In genomic region chr19:50422397-50423278, GRCh38 we compare ENCODE assay signal across 17 cellular contexts. TPM values are rescaled to one million over a fixed set of nuclear protein-coding genes. Genes with fewer than 3 reads are reported as not detected.
DNase-seq lines count a peak whose midpoint lies in the region; ATAC-seq, FAIRE-seq and TF ChIP-seq lines count a peak whose summit lies in the region.
"Had no signal": no experiment of that assay in that cellular context is flagged by ENCODE, and none has a peak within 500 bp of the region (broad histone marks: within the 10 kb centered on the region; RNA-seq: fewer than 3 reads in every experiment).

No MANE protein-coding gene starts in this region.

- no peak for ATAC-seq in HepG2
- ATAC-seq in right lobe of liver: no peak
- no peak for ATAC-seq in GM21576 (IDR thresholded peaks at IDR 0.05; ENCODE audit: unreplicated experiment)
- ATAC-seq: PC-3, T-cell had no signal

- BruUV-seq in HepG2 (replicated peaks; lab: Mats Ljungman, UMichigan) (no TSS peak), OCI-LY7 (replicated peaks; lab: Mats Ljungman, UMichigan) (no TSS peak)

- H3K79me2 ChIP-seq in HepG2 (ENCODE audit: insufficient read depth, low read length): no peaks in the 10 kb centered on the region
- H3K79me2 ChIP-seq in OCI-LY7 (ENCODE audit: insufficient read depth, low read depth, low read length): peaks cover 41% of the 10 kb centered on the region

- no peak for TF ChIP-seq POLR2A in HepG2 (IDR thresholded peaks at IDR 0.05; ENCODE audit: insufficient read depth in 1 of 2, low read depth in 2 of 2, low read length in 2 of 2)
- TF ChIP-seq POLR2A in right lobe of liver (IDR thresholded peaks at IDR 0.05): no peak

- no peak overlapping the region for H3K4me3 ChIP-seq in HepG2 (replicated peaks in 1 of 3; ENCODE audit: insufficient read depth in 1 of 3, low read depth in 2 of 3, low read length in 3 of 3)
- H3K4me3 ChIP-seq in right lobe of liver: no peak overlapping the region
- H3K4me3 ChIP-seq in OCI-LY7 (ENCODE audit: low read depth, low read length, poor library complexity, severe bottlenecking): peak overlapping the region; percentile 57

- in situ Hi-C loops in HepG2 (cut with HindIII; ENCODE audit: extremely low pct_ligation_motif_present, low pct_unique_long_range_greater_than_20kb): no loop called here

- H3K9me3 Mint-ChIP-seq in glutamatergic neuron (ENCODE audit: unreplicated experiment): peaks cover 7% of the 10 kb centered on the region
- H3K9me3 Mint-ChIP-seq: T-cell had no signal

- peaks cover 3% of the 10 kb centered on the region for H3K27me3 Mint-ChIP-seq in glutamatergic neuron (ENCODE audit: unreplicated experiment)

- peak overlapping the region; percentile 48 for H3K27ac Mint-ChIP-seq in glutamatergic neuron (ENCODE audit: unreplicated experiment)
- H3K27ac Mint-ChIP-seq: T-cell had no signal

- H3K4me1 Mint-ChIP-seq in glutamatergic neuron (ENCODE audit: low read depth, unreplicated experiment): peaks cover 6% of the 10 kb centered on the region

- peak overlapping the region; percentile 42 for H3K4me2 ChIP-seq in HepG2 (ENCODE audit: low read depth, low read length)
- peak overlapping the region; percentile 60 for H3K4me2 ChIP-seq in OCI-LY7 (ENCODE audit: low read length)

- DNase-seq in HepG2 (ENCODE audit: low spot score): no peak
- DNase-seq in right lobe of liver: no peak
- DNase-seq in OCI-LY7 (ENCODE audit: low spot score): peak; percentile 39
- DNase-seq in glutamatergic neuron: no peak
- DNase-seq in NCI-H226: no peak
- no peak for DNase-seq in NCI-H2196 treated with DMSO at 0.1 percent for 48 hours (lab: John Stamatoyannopoulos, UW; ENCODE audit: unreplicated experiment)
- DNase-seq in SHP77 (lab: John Stamatoyannopoulos, UW): no peak
- DNase-seq: GDM1, NCI-H1417, NCI-H2029 treated with DMSO at 0.1 percent for 48 hours, NCI-H524 treated with DMSO at 0.1 percent for 48 hours, PC-3, T-cell had no signal

- H3K27me3 ChIP-seq in HepG2 (ENCODE audit: control insufficient read depth in 1 of 2, insufficient read depth in 2 of 2, low read length in 2 of 2) (no peaks in the 10 kb centered on the region; a peak in 1 of 5 replicates), right lobe of liver (no peaks in the 10 kb centered on the region)

- no peak for TF ChIP-seq RAD21 in HepG2 (CRISPR knock-in tag; IDR thresholded peaks at IDR 0.05)

- TF ChIP-seq EP300 in HepG2 (IDR thresholded peaks at IDR 0.05; ENCODE audit: low read depth in 2 of 2, low read length in 2 of 2): no peak
- no peak for TF ChIP-seq EP300 in HepG2 (CRISPR knock-in tag; IDR thresholded peaks at IDR 0.05; ENCODE audit: borderline replicate concordance)

- peak overlapping the region; percentile 49 for H3K4me3 Mint-ChIP-seq in glutamatergic neuron (ENCODE audit: unreplicated experiment)
- H3K4me3 Mint-ChIP-seq: T-cell had no signal

- TF ChIP-seq CTCF in HepG2 (CRISPR knock-in tag; IDR thresholded peaks at IDR 0.05) (no peak), right lobe of liver (IDR thresholded peaks at IDR 0.05) (no peak), OCI-LY7 (conservative IDR thresholded peaks at IDR 0.05; ENCODE audit: low read length) (no peak), glutamatergic neuron (IDR thresholded peaks at IDR 0.05; ENCODE audit: partially characterized antibody, unreplicated experiment) (no peak)

- 21% methylated on average over 17 of the region's 18 CpGs for WGBS in HepG2 (ENCODE audit: low lambda C conversion rate)
- 69% methylated on average over 5 of the region's 18 CpGs for WGBS in right lobe of liver (ENCODE audit: insufficient coverage, low coverage, low lambda C conversion rate, missing lambda C conversion rate)

- H4K20me1 ChIP-seq in HepG2 (ENCODE audit: insufficient read depth, low read length) (no peaks in the 10 kb centered on the region), OCI-LY7 (ENCODE audit: insufficient read depth, low read length) (no peaks in the 10 kb centered on the region; the same call in 1 of the 2 replicates)

- H3K27ac ChIP-seq in HepG2 (ENCODE audit: extremely low read length, insufficient read depth, low read length) (no peak overlapping the region), right lobe of liver (no peak overlapping the region), OCI-LY7 (ENCODE audit: low read depth, low read length, poor library complexity, severe bottlenecking) (peak overlapping the region; percentile 49)
- H3K27ac ChIP-seq: 22Rv1, C4-2B had no signal

- intact Hi-C loops in HepG2 (cut with micrococcal nuclease; ENCODE audit: unreplicated experiment) (no loop called here), right lobe of liver (cut with DNase I) (no loop called here), OCI-LY7 (cut with micrococcal nuclease; ENCODE audit: unreplicated experiment) (no loop called here)

- H3K36me3 ChIP-seq in HepG2 (replicated peaks in 1 of 2; ENCODE audit: control insufficient read depth in 1 of 2, insufficient read depth in 2 of 2, low read length in 2 of 2) (no peaks in the 10 kb centered on the region), right lobe of liver (no peaks in the 10 kb centered on the region), OCI-LY7 (ENCODE audit: insufficient read depth, low read length) (peaks cover 66% of the 10 kb centered on the region)

- H3K9me2 ChIP-seq in OCI-LY7 (ENCODE audit: insufficient read depth, low read length): no peaks in the 10 kb centered on the region

- H3K9me3 ChIP-seq in HepG2 (ENCODE audit: low read length) (no peaks in the 10 kb centered on the region), right lobe of liver (no peaks in the 10 kb centered on the region), OCI-LY7 (ENCODE audit: low read length) (peaks cover 5% of the 10 kb centered on the region; the same call in 1 of the 2 replicates)

- CTCF ChIA-PET in HepG2 (lab: Yijun Ruan, JAX; ENCODE audit: low intra/inter-chr PET ratio, low total read pairs) (no interaction called here), OCI-LY7 (lab: Charles Lee; ENCODE audit: unreplicated experiment) (interaction anchor here (0.6 kb wide), 1 partner anchor 1280 kb away, joined by 3 read pairs; no protein-coding TSS in a partner anchor)

- peaks cover 19% of the 10 kb centered on the region for H3K4me1 ChIP-seq in HepG2 (ENCODE audit: insufficient read depth, low read length)
- H3K4me1 ChIP-seq in right lobe of liver: no peaks in the 10 kb centered on the region
- peaks cover 34% of the 10 kb centered on the region for H3K4me1 ChIP-seq in OCI-LY7 (ENCODE audit: insufficient read depth, low read length, poor library complexity, severe bottlenecking)

- POLR2A ChIA-PET in HepG2 (lab: Yijun Ruan, JAX) (no interaction called here), OCI-LY7 (lab: Charles Lee) (no interaction called here)

- H2AFZ ChIP-seq in HepG2 (ENCODE audit: low read length) (no peak overlapping the region), OCI-LY7 (ENCODE audit: low read length) (no peak overlapping the region)

- no peak overlapping the region for H3K9ac ChIP-seq in HepG2 (ENCODE audit: insufficient read depth, low read depth, low read length)

- no peaks in the 10 kb centered on the region for H3K36me3 Mint-ChIP-seq in glutamatergic neuron (ENCODE audit: unreplicated experiment)

- FAIRE-seq in HepG2 (lab: Jason Lieb, UNC): no peak
- FAIRE-seq: H1 had no signal

RNA-seq across cellular contexts. Expression of gene SPIB, which starts 3.9 kb away (rescaled TPM):
- 0.04 TPM in 1 of 2 replicates, not detected in the other for total RNA-seq in HepG2 (2016; rRNA removed; fragmentation: Illumina TruSeq; extraction: Trizol)
- total RNA-seq in HepG2 (2016; cell fraction: cytosol; rRNA removed; fragmentation: Illumina TruSeq; extraction: Trizol; ENCODE audit: low read depth): not detected in 2 replicates
- total RNA-seq in HepG2 (2016; cell fraction: insoluble cytoplasmic fraction; rRNA removed; fragmentation: Illumina TruSeq; extraction: Trizol): 0.13 and 0.15 TPM in 2 replicates
- total RNA-seq in HepG2 (2016; cell fraction: membrane; rRNA removed; fragmentation: Illumina TruSeq; extraction: Trizol): not detected in 2 replicates
- not detected in 2 replicates for total RNA-seq in HepG2 (2016; cell fraction: nucleus; rRNA removed; fragmentation: Illumina TruSeq; extraction: Trizol)
- 0.04 TPM in 1 of 2 replicates, not detected in the other for polyA plus RNA-seq in HepG2 (2011; rRNA removed)
- polyA plus RNA-seq in HepG2 (2011; cell fraction: cytosol; rRNA removed): not detected in 2 replicates
- 0.21 TPM in 1 of 2 replicates, not detected in the other for polyA plus RNA-seq in HepG2 (2011; cell fraction: nucleus; rRNA removed)
- not detected in 2 replicates for polyA plus RNA-seq in HepG2 (2012)
- 0.10 TPM in 1 of 2 replicates, not detected in the other for polyA plus RNA-seq in HepG2 (2016; cell fraction: cytosol; fragmentation: Illumina TruSeq; extraction: Trizol; ENCODE audit: low read depth)
- polyA plus RNA-seq in HepG2 (2016; cell fraction: insoluble cytoplasmic fraction; fragmentation: Illumina TruSeq; extraction: Trizol; ENCODE audit: low read depth): not detected in 2 replicates
- 0.07 TPM in 1 of 2 replicates, not detected in the other for polyA plus RNA-seq in HepG2 (2016; cell fraction: membrane; fragmentation: Illumina TruSeq; extraction: Trizol; ENCODE audit: low read depth)
- polyA plus RNA-seq in HepG2 (2016; cell fraction: nucleus; fragmentation: Illumina TruSeq; extraction: Trizol; ENCODE audit: insufficient read depth, low read depth): 0.53 TPM in 1 of 2 replicates, not detected in the other
- 0.51 TPM in 1 of 2 replicates, not detected in the other for polyA minus RNA-seq in HepG2 (2011; rRNA and poly(A)+ RNA removed; ENCODE audit: low replicate concordance)
- not detected in 2 replicates for polyA minus RNA-seq in HepG2 (2011; cell fraction: cytosol; rRNA and poly(A)+ RNA removed)
- not detected in 2 replicates for polyA minus RNA-seq in HepG2 (2011; cell fraction: nucleus; rRNA and poly(A)+ RNA removed)
- under 1 TPM in 1 of 6 experiments, not detected in 5; 0.51 TPM for total RNA-seq in right lobe of liver
- total RNA-seq in OCI-LY7 (2014; rRNA removed; shearing (Covaris generic)): 122 and 145 TPM in 2 replicates
- 99.4 and 101 TPM in 2 replicates for total RNA-seq in OCI-LY7 (2022)
- 2.7 TPM for total RNA-seq in glutamatergic neuron (ENCODE audit: unreplicated experiment)
- total RNA-seq: PC-3 had no signal

RNA-seq across cellular contexts. Expression of gene MYBPC2, which starts 10.1 kb away (rescaled TPM):
- total RNA-seq in HepG2 (2016; rRNA removed; fragmentation: Illumina TruSeq; extraction: Trizol) (0.67 TPM in 1 of 2 replicates, not detected in the other), right lobe of liver (under 1 TPM in 3 of 6 experiments, not detected in 3; 0.12 to 0.56 (median 0.30) TPM), OCI-LY7 (2022) (22.2 and 28.2 TPM in 2 replicates), glutamatergic neuron (ENCODE audit: unreplicated experiment) (0.61 TPM)
- not detected in 2 replicates for total RNA-seq in HepG2 (2016; cell fraction: cytosol; rRNA removed; fragmentation: Illumina TruSeq; extraction: Trizol; ENCODE audit: low read depth)
- total RNA-seq in HepG2 (2016; cell fraction: insoluble cytoplasmic fraction; rRNA removed; fragmentation: Illumina TruSeq; extraction: Trizol): not detected in 2 replicates
- not detected in 2 replicates for total RNA-seq in HepG2 (2016; cell fraction: membrane; rRNA removed; fragmentation: Illumina TruSeq; extraction: Trizol)
- not detected in 2 replicates for total RNA-seq in HepG2 (2016; cell fraction: nucleus; rRNA removed; fragmentation: Illumina TruSeq; extraction: Trizol)
- polyA plus RNA-seq in HepG2 (2011; rRNA removed): 0.01 TPM in 1 of 2 replicates, not detected in the other
- polyA plus RNA-seq in HepG2 (2011; cell fraction: cytosol; rRNA removed): 0.01 and 0.03 TPM in 2 replicates
- 0.05 and 0.24 TPM in 2 replicates for polyA plus RNA-seq in HepG2 (2011; cell fraction: nucleus; rRNA removed)
- not detected in 2 replicates for polyA plus RNA-seq in HepG2 (2012)
- not detected in 2 replicates for polyA plus RNA-seq in HepG2 (2016; cell fraction: cytosol; fragmentation: Illumina TruSeq; extraction: Trizol; ENCODE audit: low read depth)
- not detected in 2 replicates for polyA plus RNA-seq in HepG2 (2016; cell fraction: insoluble cytoplasmic fraction; fragmentation: Illumina TruSeq; extraction: Trizol; ENCODE audit: low read depth)
- polyA plus RNA-seq in HepG2 (2016; cell fraction: membrane; fragmentation: Illumina TruSeq; extraction: Trizol; ENCODE audit: low read depth): not detected in 2 replicates
- polyA plus RNA-seq in HepG2 (2016; cell fraction: nucleus; fragmentation: Illumina TruSeq; extraction: Trizol; ENCODE audit: insufficient read depth, low read depth): not detected in 2 replicates
- not detected in 2 replicates for polyA minus RNA-seq in HepG2 (2011; rRNA and poly(A)+ RNA removed; ENCODE audit: low replicate concordance)
- not detected in 2 replicates for polyA minus RNA-seq in HepG2 (2011; cell fraction: cytosol; rRNA and poly(A)+ RNA removed)
- not detected in 2 replicates for polyA minus RNA-seq in HepG2 (2011; cell fraction: nucleus; rRNA and poly(A)+ RNA removed)
- total RNA-seq in OCI-LY7 (2014; rRNA removed; shearing (Covaris generic)): 10.6 and 15.4 TPM in 2 replicates
- total RNA-seq: PC-3 had no signal

RNA-seq across cellular contexts. Expression of gene POLD1, which starts 38.5 kb away (rescaled TPM):
- total RNA-seq in HepG2 (2016; rRNA removed; fragmentation: Illumina TruSeq; extraction: Trizol) (39.5 and 54.0 TPM in 2 replicates), right lobe of liver (10 to 100 TPM in 2 of 6 experiments, 1 to 10 TPM in 4; 6.2 to 13.1 (median 9.2) TPM), OCI-LY7 (2022) (119 and 127 TPM in 2 replicates), glutamatergic neuron (ENCODE audit: unreplicated experiment) (38.9 TPM)
- 15.4 and 20.6 TPM in 2 replicates for total RNA-seq in HepG2 (2016; cell fraction: cytosol; rRNA removed; fragmentation: Illumina TruSeq; extraction: Trizol; ENCODE audit: low read depth)
- total RNA-seq in HepG2 (2016; cell fraction: insoluble cytoplasmic fraction; rRNA removed; fragmentation: Illumina TruSeq; extraction: Trizol): 36.3 and 68.3 TPM in 2 replicates
- 13.4 and 21.6 TPM in 2 replicates for total RNA-seq in HepG2 (2016; cell fraction: membrane; rRNA removed; fragmentation: Illumina TruSeq; extraction: Trizol)
- total RNA-seq in HepG2 (2016; cell fraction: nucleus; rRNA removed; fragmentation: Illumina TruSeq; extraction: Trizol): 45.6 and 51.7 TPM in 2 replicates
- polyA plus RNA-seq in HepG2 (2011; rRNA removed): 17.4 and 18.6 TPM in 2 replicates
- polyA plus RNA-seq in HepG2 (2011; cell fraction: cytosol; rRNA removed): 8.8 and 21.4 TPM in 2 replicates
- polyA plus RNA-seq in HepG2 (2011; cell fraction: nucleus; rRNA removed): 130 and 225 TPM in 2 replicates
- polyA plus RNA-seq in HepG2 (2012): 15.4 and 19.9 TPM in 2 replicates
- 6.4 and 7.1 TPM in 2 replicates for polyA plus RNA-seq in HepG2 (2016; cell fraction: cytosol; fragmentation: Illumina TruSeq; extraction: Trizol; ENCODE audit: low read depth)
- 26.1 and 31.2 TPM in 2 replicates for polyA plus RNA-seq in HepG2 (2016; cell fraction: insoluble cytoplasmic fraction; fragmentation: Illumina TruSeq; extraction: Trizol; ENCODE audit: low read depth)
- polyA plus RNA-seq in HepG2 (2016; cell fraction: membrane; fragmentation: Illumina TruSeq; extraction: Trizol; ENCODE audit: low read depth): 9.7 and 12.0 TPM in 2 replicates
- 109 and 111 TPM in 2 replicates for polyA plus RNA-seq in HepG2 (2016; cell fraction: nucleus; fragmentation: Illumina TruSeq; extraction: Trizol; ENCODE audit: insufficient read depth, low read depth)
- 74.3 and 134 TPM in 2 replicates for polyA minus RNA-seq in HepG2 (2011; rRNA and poly(A)+ RNA removed; ENCODE audit: low replicate concordance)
- 24.6 and 41.4 TPM in 2 replicates for polyA minus RNA-seq in HepG2 (2011; cell fraction: cytosol; rRNA and poly(A)+ RNA removed)
- polyA minus RNA-seq in HepG2 (2011; cell fraction: nucleus; rRNA and poly(A)+ RNA removed): 12.1 and 19.6 TPM in 2 replicates
- 147 and 233 TPM in 2 replicates for total RNA-seq in OCI-LY7 (2014; rRNA removed; shearing (Covaris generic))

RNA-seq across cellular contexts. Expression of gene NR1H2, which starts 46.4 kb away (rescaled TPM):
- total RNA-seq in HepG2 (2016; rRNA removed; fragmentation: Illumina TruSeq; extraction: Trizol) (11.7 and 13.5 TPM in 2 replicates), right lobe of liver (10 to 100 TPM; 23.6 to 57.9 (median 33.8) TPM), OCI-LY7 (2022) (41.2 and 53.1 TPM in 2 replicates), glutamatergic neuron (ENCODE audit: unreplicated experiment) (28.3 TPM)
- 1.7 and 2.8 TPM in 2 replicates for total RNA-seq in HepG2 (2016; cell fraction: cytosol; rRNA removed; fragmentation: Illumina TruSeq; extraction: Trizol; ENCODE audit: low read depth)
- total RNA-seq in HepG2 (2016; cell fraction: insoluble cytoplasmic fraction; rRNA removed; fragmentation: Illumina TruSeq; extraction: Trizol): 11.7 and 13.1 TPM in 2 replicates
- total RNA-seq in HepG2 (2016; cell fraction: membrane; rRNA removed; fragmentation: Illumina TruSeq; extraction: Trizol): 5.8 and 8.2 TPM in 2 replicates
- total RNA-seq in HepG2 (2016; cell fraction: nucleus; rRNA removed; fragmentation: Illumina TruSeq; extraction: Trizol): 7.5 and 8.1 TPM in 2 replicates
- 10.3 and 15.9 TPM in 2 replicates for polyA plus RNA-seq in HepG2 (2011; rRNA removed)
- polyA plus RNA-seq in HepG2 (2011; cell fraction: cytosol; rRNA removed): 10.6 and 16.6 TPM in 2 replicates
- 35.4 and 44.9 TPM in 2 replicates for polyA plus RNA-seq in HepG2 (2011; cell fraction: nucleus; rRNA removed)
- 8.7 and 11.8 TPM in 2 replicates for polyA plus RNA-seq in HepG2 (2012)
- 1.6 and 2.2 TPM in 2 replicates for polyA plus RNA-seq in HepG2 (2016; cell fraction: cytosol; fragmentation: Illumina TruSeq; extraction: Trizol; ENCODE audit: low read depth)
- 12.2 and 13.2 TPM in 2 replicates for polyA plus RNA-seq in HepG2 (2016; cell fraction: insoluble cytoplasmic fraction; fragmentation: Illumina TruSeq; extraction: Trizol; ENCODE audit: low read depth)
- 4.7 and 5.2 TPM in 2 replicates for polyA plus RNA-seq in HepG2 (2016; cell fraction: membrane; fragmentation: Illumina TruSeq; extraction: Trizol; ENCODE audit: low read depth)
- 17.3 and 19.8 TPM in 2 replicates for polyA plus RNA-seq in HepG2 (2016; cell fraction: nucleus; fragmentation: Illumina TruSeq; extraction: Trizol; ENCODE audit: insufficient read depth, low read depth)
- 20.5 and 64.7 TPM in 2 replicates for polyA minus RNA-seq in HepG2 (2011; rRNA and poly(A)+ RNA removed; ENCODE audit: low replicate concordance)
- 7.3 and 8.6 TPM in 2 replicates for polyA minus RNA-seq in HepG2 (2011; cell fraction: cytosol; rRNA and poly(A)+ RNA removed)
- 14.4 and 16.1 TPM in 2 replicates for polyA minus RNA-seq in HepG2 (2011; cell fraction: nucleus; rRNA and poly(A)+ RNA removed)
- 52.8 and 65.7 TPM in 2 replicates for total RNA-seq in OCI-LY7 (2014; rRNA removed; shearing (Covaris generic))

RNA-seq across cellular contexts. Expression of gene EMC10, which starts 53.7 kb away (rescaled TPM):
- total RNA-seq in HepG2 (2016; rRNA removed; fragmentation: Illumina TruSeq; extraction: Trizol) (not detected in 2 replicates), right lobe of liver (10 to 100 TPM; 48.6 to 82.8 (median 74.2) TPM), OCI-LY7 (2022) (37.5 and 39.1 TPM in 2 replicates), glutamatergic neuron (ENCODE audit: unreplicated experiment) (98.8 TPM)
- not detected in 2 replicates for total RNA-seq in HepG2 (2016; cell fraction: cytosol; rRNA removed; fragmentation: Illumina TruSeq; extraction: Trizol; ENCODE audit: low read depth)
- not detected in 2 replicates for total RNA-seq in HepG2 (2016; cell fraction: insoluble cytoplasmic fraction; rRNA removed; fragmentation: Illumina TruSeq; extraction: Trizol)
- not detected in 2 replicates for total RNA-seq in HepG2 (2016; cell fraction: membrane; rRNA removed; fragmentation: Illumina TruSeq; extraction: Trizol)
- not detected in 2 replicates for total RNA-seq in HepG2 (2016; cell fraction: nucleus; rRNA removed; fragmentation: Illumina TruSeq; extraction: Trizol)
- not detected in 2 replicates for polyA plus RNA-seq in HepG2 (2011; rRNA removed)
- 0.04 TPM in 1 of 2 replicates, not detected in the other for polyA plus RNA-seq in HepG2 (2011; cell fraction: cytosol; rRNA removed)
- polyA plus RNA-seq in HepG2 (2011; cell fraction: nucleus; rRNA removed): 0.19 TPM in 1 of 2 replicates, not detected in the other
- not detected in 2 replicates for polyA plus RNA-seq in HepG2 (2012)
- polyA plus RNA-seq in HepG2 (2016; cell fraction: cytosol; fragmentation: Illumina TruSeq; extraction: Trizol; ENCODE audit: low read depth): not detected in 2 replicates
- polyA plus RNA-seq in HepG2 (2016; cell fraction: insoluble cytoplasmic fraction; fragmentation: Illumina TruSeq; extraction: Trizol; ENCODE audit: low read depth): not detected in 2 replicates
- not detected in 2 replicates for polyA plus RNA-seq in HepG2 (2016; cell fraction: membrane; fragmentation: Illumina TruSeq; extraction: Trizol; ENCODE audit: low read depth)
- polyA plus RNA-seq in HepG2 (2016; cell fraction: nucleus; fragmentation: Illumina TruSeq; extraction: Trizol; ENCODE audit: insufficient read depth, low read depth): not detected in 2 replicates
- 0.06 and 36.3 TPM in 2 replicates for polyA minus RNA-seq in HepG2 (2011; rRNA and poly(A)+ RNA removed; ENCODE audit: low replicate concordance)
- polyA minus RNA-seq in HepG2 (2011; cell fraction: cytosol; rRNA and poly(A)+ RNA removed): 0.69 and 2.2 TPM in 2 replicates
- polyA minus RNA-seq in HepG2 (2011; cell fraction: nucleus; rRNA and poly(A)+ RNA removed): 0.25 and 1.0 TPM in 2 replicates
- 44.4 and 45.2 TPM in 2 replicates for total RNA-seq in OCI-LY7 (2014; rRNA removed; shearing (Covaris generic))

Comparison
In these comparisons a context has a peak if more than half of its experiments do, and no peak if none do; other contexts are left out.
1. RNA of gene SPIB, which starts 3.9 kb away (total RNA-seq): 99.4 to 145 TPM in OCI-LY7; 2.7 TPM in glutamatergic neuron (single experiment), 0.04 to 0.15 TPM in HepG2 and 0.51 TPM in right lobe of liver; every median in the first group is over 10 times any median in the second.